15 cellular contexts compared by ENCODE assay signal in the genomic region with DNA sequence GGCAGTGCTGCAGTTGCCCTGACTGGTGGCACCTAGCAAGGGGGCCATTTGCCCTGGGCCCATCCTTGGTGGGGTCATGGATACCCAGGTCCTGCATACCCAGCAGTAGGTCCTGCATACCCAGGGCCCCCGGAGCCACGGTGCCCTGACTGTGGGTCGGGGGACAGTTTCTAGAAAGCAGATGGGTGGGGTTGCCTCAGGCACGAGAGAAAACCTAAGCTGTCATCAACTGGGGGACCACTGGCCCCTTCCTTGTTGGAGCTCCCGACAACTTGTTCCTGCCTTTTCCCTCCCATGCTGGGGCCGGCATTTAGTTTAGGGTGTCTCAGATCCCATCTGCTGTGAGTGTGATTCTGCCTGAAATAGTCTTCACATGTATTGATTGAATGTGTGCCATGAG. TPM values are rescaled to one million over a fixed set of nuclear protein-coding genes. Genes with fewer than 3 reads are reported as not detected.
DNase-seq lines count a peak whose midpoint lies in the region; ATAC-seq and TF ChIP-seq lines count a peak whose summit lies in the region.
"Had no signal": no experiment of that assay in that cellular context is flagged by ENCODE, and none has a peak within 500 bp of the region (broad histone marks: within the 10 kb centered on the region; RNA-seq: fewer than 3 reads in every experiment).

No MANE protein-coding gene starts in this region.

- POLR2A ChIA-PET in activated CD4-positive, alpha-beta memory T cell treated with anti-CD3 and anti-CD28 coated beads for 36 hours (lab: Charles Lee), result no interaction called here

- H3K36me3 ChIP-seq in DND-41 (ENCODE audit: insufficient read depth, low read length) (peaks cover 33% of the 10 kb centered on the region), neuronal stem cell (replicated peaks in 1 of 2; ENCODE audit: control insufficient read depth in 2 of 2, insufficient read depth in 2 of 2, low read length in 2 of 2) (no peaks in the 10 kb centered on the region), psoas muscle (ENCODE audit: insufficient read depth in 1 of 2, low read depth in 1 of 2) (peaks cover 0 to 4% of the 10 kb centered on the region in 2 donors), adrenal gland (replicated peaks in 1 of 2) (no peaks in the 10 kb centered on the region)
- H3K36me3 ChIP-seq: HAP-1 had no signal

- H2BK12ac ChIP-seq in neuronal stem cell (ENCODE audit: low read length), result no peak overlapping the region

- H3K4me2 ChIP-seq in DND-41 (ENCODE audit: insufficient read depth, low read length) (no peak overlapping the region), neuronal stem cell (ENCODE audit: insufficient read depth, low read length, poor library complexity, severe bottlenecking) (no peak overlapping the region)

- peaks cover 2% of the 10 kb centered on the region for H3K79me1 ChIP-seq in neuronal stem cell (ENCODE audit: low read depth, low read length)

- peak overlapping the region; percentile 14 for H3K14ac ChIP-seq in neuronal stem cell (ENCODE audit: low read length)

- no peaks in the 10 kb centered on the region for H3K36me3 Mint-ChIP-seq in activated CD4-positive, alpha-beta memory T cell treated with anti-CD3 and anti-CD28 coated beads for 36 hours

- no peaks in the 10 kb centered on the region for H3K9me3 Mint-ChIP-seq in activated CD4-positive, alpha-beta memory T cell treated with anti-CD3 and anti-CD28 coated beads for 36 hours
- H3K9me3 Mint-ChIP-seq: CD4-positive, alpha-beta T cell had no signal

- H4K8ac ChIP-seq in neuronal stem cell (ENCODE audit: low read depth, low read length), result no peak overlapping the region

- H2AFZ ChIP-seq in DND-41 (ENCODE audit: low read depth, low read length) (no peak overlapping the region), neuronal stem cell (ENCODE audit: low read length) (no peak overlapping the region)

- H3K4me1 ChIP-seq in DND-41 (ENCODE audit: insufficient read depth, low read length), result peaks cover 17% of the 10 kb centered on the region
- no peaks in the 10 kb centered on the region for H3K4me1 ChIP-seq in neuronal stem cell (ENCODE audit: control insufficient read depth in 2 of 2, insufficient read depth in 1 of 2, low read depth in 1 of 2, low read length in 2 of 2)
- H3K4me1 ChIP-seq in psoas muscle, result peaks cover 14% of the 10 kb centered on the region
- H3K4me1 ChIP-seq in adrenal gland (replicated peaks in 1 of 2), result peaks cover 0 to 7% of the 10 kb centered on the region in 2 donors
- H3K4me1 ChIP-seq: HAP-1 had no signal

- no peak overlapping the region for H3K23ac ChIP-seq in neuronal stem cell (ENCODE audit: low read depth, low read length, poor library complexity)

- WGBS in neuronal stem cell (ENCODE audit: extremely low coverage in 2 of 2, insufficient read length in 2 of 2, insufficient replicate concordance in 1 of 2), 2 donors, result no CpG with 5 or more reads among the region's 6 CpGs
- 86 to 90% (median 88%) methylated on average over 6 of the region's 6 CpGs for WGBS in psoas muscle, 3 donors
- 83 to 90% (median 85%) methylated on average over 6 of the region's 6 CpGs for WGBS in adrenal gland, 4 donors

- no peak overlapping the region for H3K18ac ChIP-seq in neuronal stem cell (ENCODE audit: low read length)

- DNase-seq in DND-41, result no peak
- no peak for DNase-seq in coronary artery (ENCODE audit: low spot score)
- no peak for DNase-seq in neuronal stem cell (ENCODE audit: low spot score)
- peak; percentile 5 to 37 for DNase-seq in psoas muscle
- no peak for DNase-seq in activated CD4-positive, alpha-beta memory T cell treated with anti-CD3 and anti-CD28 coated beads for 36 hours
- DNase-seq in stimulated activated naive CD4-positive, alpha-beta T cell treated with Interleukin-2 at 50 U/mL for 16 hours (lab: John Stamatoyannopoulos, UW), result no peak
- no peak for DNase-seq in adrenal gland
- DNase-seq: CD4-positive, alpha-beta T cell; DMS153; GF-D8 had no signal

- H3K79me2 ChIP-seq in DND-41 (ENCODE audit: insufficient read depth, low read length), result peaks cover 100% of the 10 kb centered on the region

- no peaks in the 10 kb centered on the region for H3K27me3 Mint-ChIP-seq in activated CD4-positive, alpha-beta memory T cell treated with anti-CD3 and anti-CD28 coated beads for 36 hours
- H3K27me3 Mint-ChIP-seq: B cell; CD4-positive, alpha-beta T cell had no signal

- no peak overlapping the region for H2BK15ac ChIP-seq in neuronal stem cell (ENCODE audit: low read length)

- H2AK5ac ChIP-seq in neuronal stem cell (ENCODE audit: low read depth, low read length), result no peak overlapping the region

- H2BK120ac ChIP-seq in neuronal stem cell (ENCODE audit: low read depth, low read length), result no peak overlapping the region

- no peak overlapping the region for H3K4me3 Mint-ChIP-seq in activated CD4-positive, alpha-beta memory T cell treated with anti-CD3 and anti-CD28 coated beads for 36 hours
- H3K4me3 Mint-ChIP-seq: B cell; CD4-positive, alpha-beta T cell had no signal

- H4K20me1 ChIP-seq in DND-41 (ENCODE audit: insufficient read depth, low read length), result peaks cover 99% of the 10 kb centered on the region

- H3K27ac Mint-ChIP-seq in activated CD4-positive, alpha-beta memory T cell treated with anti-CD3 and anti-CD28 coated beads for 36 hours, result no peak overlapping the region
- H3K27ac Mint-ChIP-seq: B cell; CD4-positive, alpha-beta T cell had no signal

- TF ChIP-seq POLR2A in adrenal gland (IDR thresholded peaks at IDR 0.05), result no peak

- H3K9me3 ChIP-seq in DND-41 (ENCODE audit: insufficient read depth, low read length, severe bottlenecking) (no peaks in the 10 kb centered on the region), neuronal stem cell (replicated peaks in 1 of 2; ENCODE audit: control insufficient read depth in 2 of 2, insufficient read depth in 1 of 2, low read depth in 1 of 2, low read length in 2 of 2) (no peaks in the 10 kb centered on the region), psoas muscle (no peaks in the 10 kb centered on the region), adrenal gland (replicated peaks in 1 of 3) (no peaks in the 10 kb centered on the region)
- H3K9me3 ChIP-seq: HAP-1 had no signal

- no peak for TF ChIP-seq CTCF in DND-41 (IDR thresholded peaks at IDR 0.05; ENCODE audit: borderline replicate concordance, extremely low read depth, low read length, poor library complexity, severe bottlenecking)
- TF ChIP-seq CTCF in coronary artery (IDR thresholded peaks at IDR 0.05), result no peak
- no peak for TF ChIP-seq CTCF in psoas muscle (IDR thresholded peaks at IDR 0.05)
- TF ChIP-seq CTCF in adrenal gland (IDR thresholded peaks at IDR 0.05), result no peak

- H3K4me1 Mint-ChIP-seq in activated CD4-positive, alpha-beta memory T cell treated with anti-CD3 and anti-CD28 coated beads for 36 hours (ENCODE audit: low read depth), result peaks cover 15% of the 10 kb centered on the region

- H3K27ac ChIP-seq in DND-41 (ENCODE audit: low read length) (peak overlapping the region; percentile 51), coronary artery (peak overlapping the region; percentile 34 to 37), neuronal stem cell (replicated peaks; ENCODE audit: low read length) (no peak overlapping the region), psoas muscle (no peak overlapping the region), adrenal gland (no peak overlapping the region)
- H3K27ac ChIP-seq: C4-2B, HL-60 had no signal

- H2BK5ac ChIP-seq in neuronal stem cell (ENCODE audit: low read length), result no peak overlapping the region

- intact Hi-C loops in psoas muscle (cut with DNase I), result no loop called here
- intact Hi-C loops in activated CD4-positive, alpha-beta memory T cell treated with anti-CD3 and anti-CD28 coated beads for 36 hours (cut with micrococcal nuclease), result no loop called here
- intact Hi-C loops in adrenal gland (cut with DNase I), result no loop called here

- CTCF ChIA-PET in activated CD4-positive, alpha-beta memory T cell treated with anti-CD3 and anti-CD28 coated beads for 36 hours (lab: Charles Lee), result no interaction called here

- no peak overlapping the region for H3K4ac ChIP-seq in neuronal stem cell (ENCODE audit: low read length)

- ATAC-seq in DND-41 (ENCODE audit: insufficient read depth, low read depth) (no peak), psoas muscle (no peak), HG02885 (IDR thresholded peaks at IDR 0.05; ENCODE audit: poor library complexity, unreplicated experiment) (no peak)

- H3K4me3 ChIP-seq in DND-41 (ENCODE audit: low read depth in 1 of 2, low read length in 2 of 2), result no peak overlapping the region
- no peak overlapping the region for H3K4me3 ChIP-seq in coronary artery
- no peak overlapping the region for H3K4me3 ChIP-seq in neuronal stem cell (ENCODE audit: low read length in 2 of 2)
- H3K4me3 ChIP-seq in psoas muscle, result no peak overlapping the region
- H3K4me3 ChIP-seq in adrenal gland, result no peak overlapping the region
- H3K4me3 ChIP-seq: HAP-1 had no signal

- H3K9ac ChIP-seq in DND-41 (ENCODE audit: low read depth, low read length) (no peak overlapping the region), neuronal stem cell (ENCODE audit: low read depth, low read length, poor library complexity) (peak overlapping the region; percentile 30)

- no peak overlapping the region for H4K91ac ChIP-seq in neuronal stem cell (ENCODE audit: low read depth, low read length, poor library complexity)

- H3K27me3 ChIP-seq in DND-41 (ENCODE audit: insufficient read depth, low read length, poor library complexity) (no peaks in the 10 kb centered on the region), neuronal stem cell (ENCODE audit: control insufficient read depth in 3 of 3, insufficient read depth in 3 of 3, low read depth in 1 of 3, low read length in 3 of 3) (peaks cover 0 to 57% (median 0%) of the 10 kb centered on the region in 3 experiments), psoas muscle (ENCODE audit: insufficient read depth in 3 of 3, low read length in 2 of 3) (no peaks in the 10 kb centered on the region), adrenal gland (no peaks in the 10 kb centered on the region)

RNA-seq across cellular contexts. Expression of a gene that starts 15.5 kb away (rescaled TPM):
- polyA plus RNA-seq in neuronal stem cell (2013, experiment 1 of 2), result 5.2 TPM
- 5.1 TPM for polyA plus RNA-seq in neuronal stem cell (2013, experiment 2 of 2)
- 10 to 100 TPM; 12.0 to 60.7 (median 42.1) TPM for total RNA-seq in psoas muscle
- polyA plus RNA-seq in psoas muscle, result 10 to 100 TPM; 22.9 to 46.2 (median 28.6) TPM
- total RNA-seq in activated CD4-positive, alpha-beta memory T cell treated with anti-CD3 and anti-CD28 coated beads for 36 hours, result 10 to 100 TPM; 11.0 to 12.5 TPM
- total RNA-seq in adrenal gland, result 10 to 100 TPM in 5 of 8 donors, 1 to 10 TPM in 3; 8.4 to 14.0 (median 10.2) TPM
- 10 to 100 TPM in 1 of 3 donors, 1 to 10 TPM in 2; 5.1 to 12.9 (median 5.5) TPM for polyA plus RNA-seq in adrenal gland

Comparison
In these comparisons a context has a peak if more than half of its experiments do, and no peak if none do; other contexts are left out.
1. DNase-seq: peak in psoas muscle (2 of 2); none in DND-41 (single experiment), coronary artery (single experiment), neuronal stem cell (single experiment), activated CD4-positive, alpha-beta memory T cell treated with anti-CD3 and anti-CD28 coated beads for 36 hours (single experiment), stimulated activated naive CD4-positive, alpha-beta T cell treated with Interleukin-2 at 50 U/mL for 16 hours (single experiment) and adrenal gland (0 of 7).
2. H3K27ac ChIP-seq: peak in DND-41 (single experiment) and coronary artery (2 of 2); none in neuronal stem cell (single experiment), psoas muscle (single experiment) and adrenal gland (0 of 5).